Comparison of ENCODE assay signal across 21 cellular contexts in the genomic region with DNA sequence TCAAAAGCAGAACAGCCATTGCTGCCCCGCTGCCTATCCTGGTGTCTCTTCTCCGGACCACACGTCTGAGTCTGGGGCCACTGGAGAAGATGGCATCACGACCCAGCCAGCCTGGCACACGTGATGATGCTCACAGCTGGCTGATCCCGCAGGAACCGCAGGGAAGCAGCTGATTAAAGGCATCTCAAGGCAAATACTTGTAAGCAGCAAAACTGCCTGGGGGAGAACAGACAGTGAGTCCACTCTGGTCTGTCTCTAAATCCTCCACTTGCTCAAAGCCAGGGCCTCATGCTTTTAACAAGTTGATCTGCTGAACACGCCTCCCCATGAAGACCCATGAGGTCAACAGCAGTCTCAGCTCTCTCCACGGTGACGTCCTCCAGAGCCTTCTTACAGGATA.
A peak's percentile ranks its signal among the peaks of the same experiment; 100 is the strongest.
DNase-seq lines count a peak whose midpoint lies in the region; ATAC-seq and TF ChIP-seq lines count a peak whose summit lies in the region.
"Had no signal": no experiment of that assay in that cellular context is flagged by ENCODE, and none has a peak within 500 bp of the region (broad histone marks: within the 10 kb centered on the region; RNA-seq: fewer than 3 reads in every experiment).

No MANE protein-coding gene starts in this region.

- no peak overlapping the region for H3K14ac ChIP-seq in neuronal stem cell (ENCODE audit: low read length)

- peaks cover under 1 to 58% (median 5%) of the 10 kb centered on the region in 3 experiments for H3K27me3 ChIP-seq in neuronal stem cell (ENCODE audit: control insufficient read depth in 3 of 3, insufficient read depth in 3 of 3, low read depth in 1 of 3, low read length in 3 of 3)

- H3K4ac ChIP-seq in neuronal stem cell (ENCODE audit: low read length), result no peak overlapping the region

- H3K27me3 Mint-ChIP-seq in central memory CD8-positive, alpha-beta T cell, result peaks cover 11% of the 10 kb centered on the region
- peaks cover 98% of the 10 kb centered on the region for H3K27me3 Mint-ChIP-seq in nephron progenitor cell (ENCODE audit: low read depth, poor library complexity)

- H3K4me1 Mint-ChIP-seq in central memory CD8-positive, alpha-beta T cell, result peaks cover 7% of the 10 kb centered on the region
- H3K4me1 Mint-ChIP-seq in nephron progenitor cell, result no peaks in the 10 kb centered on the region

- H3K18ac ChIP-seq in neuronal stem cell (ENCODE audit: low read length), result no peak overlapping the region

- no peak for TF ChIP-seq CTCF in nephron progenitor cell (IDR thresholded peaks at IDR 0.05)

- no peak overlapping the region for H2AFZ ChIP-seq in neuronal stem cell (ENCODE audit: low read length)
- H2AFZ ChIP-seq: PC-9 had no signal

- no peak overlapping the region for H2BK15ac ChIP-seq in neuronal stem cell (ENCODE audit: low read length)

- H3K27ac ChIP-seq in neuronal stem cell (replicated peaks; ENCODE audit: low read length), result no peak overlapping the region
- H3K27ac ChIP-seq: PC-9 had no signal

- H4K91ac ChIP-seq in neuronal stem cell (ENCODE audit: low read depth, low read length, poor library complexity), result no peak overlapping the region

- H3K79me1 ChIP-seq in neuronal stem cell (ENCODE audit: low read depth, low read length), result no peaks in the 10 kb centered on the region

- no peak overlapping the region for H4K8ac ChIP-seq in neuronal stem cell (ENCODE audit: low read depth, low read length)

- H2BK120ac ChIP-seq in neuronal stem cell (ENCODE audit: low read depth, low read length), result no peak overlapping the region

- H3K27ac Mint-ChIP-seq in central memory CD8-positive, alpha-beta T cell (ENCODE audit: low read depth), result peak overlapping the region; percentile 43
- H3K27ac Mint-ChIP-seq in nephron progenitor cell, result no peak overlapping the region
- H3K27ac Mint-ChIP-seq: CD14-positive monocyte; CD8-positive, alpha-beta memory T cell had no signal

- H2BK5ac ChIP-seq in neuronal stem cell (ENCODE audit: low read length), result peak overlapping the region; percentile 72

- H3K9me3 Mint-ChIP-seq in central memory CD8-positive, alpha-beta T cell, result no peaks in the 10 kb centered on the region
- H3K9me3 Mint-ChIP-seq in nephron progenitor cell, result no peaks in the 10 kb centered on the region
- H3K9me3 Mint-ChIP-seq: CD8-positive, alpha-beta memory T cell had no signal

- no peaks in the 10 kb centered on the region for H3K9me3 ChIP-seq in neuronal stem cell (replicated peaks in 1 of 2; ENCODE audit: control insufficient read depth in 2 of 2, insufficient read depth in 1 of 2, low read depth in 1 of 2, low read length in 2 of 2)
- H3K9me3 ChIP-seq: BE2C, MG63 had no signal

- H3K23ac ChIP-seq in neuronal stem cell (ENCODE audit: low read depth, low read length, poor library complexity), result no peak overlapping the region

- peaks cover 5% of the 10 kb centered on the region for H3K36me3 Mint-ChIP-seq in central memory CD8-positive, alpha-beta T cell (ENCODE audit: insufficient read depth)
- no peaks in the 10 kb centered on the region for H3K36me3 Mint-ChIP-seq in nephron progenitor cell (ENCODE audit: low read depth)
- H3K36me3 Mint-ChIP-seq: CD14-positive monocyte; CD8-positive, alpha-beta memory T cell had no signal

- H3K4me3 ChIP-seq in neuronal stem cell (ENCODE audit: low read length in 2 of 2), result no peak overlapping the region
- H3K4me3 ChIP-seq: MG63, PC-9 had no signal

- H3K4me2 ChIP-seq in neuronal stem cell (ENCODE audit: insufficient read depth, low read length, poor library complexity, severe bottlenecking), result no peak overlapping the region
- H3K4me2 ChIP-seq: PC-9 had no signal

- H3K9ac ChIP-seq in neuronal stem cell (ENCODE audit: low read depth, low read length, poor library complexity), result no peak overlapping the region

- no peaks in the 10 kb centered on the region for H3K36me3 ChIP-seq in neuronal stem cell (replicated peaks in 1 of 2; ENCODE audit: control insufficient read depth in 2 of 2, insufficient read depth in 2 of 2, low read length in 2 of 2)
- H3K36me3 ChIP-seq: BE2C, MG63 had no signal

- H2BK12ac ChIP-seq in neuronal stem cell (ENCODE audit: low read length), result no peak overlapping the region

- ATAC-seq in central memory CD8-positive, alpha-beta T cell (replicated peaks; ENCODE audit: extremely low read depth, poor library complexity, severe bottlenecking), result no peak
- ATAC-seq: HCT116 had no signal

- H2AK5ac ChIP-seq in neuronal stem cell (ENCODE audit: low read depth, low read length), result no peak overlapping the region

- WGBS in neuronal stem cell (ENCODE audit: extremely low coverage in 2 of 2, insufficient read length in 2 of 2, insufficient replicate concordance in 1 of 2), 2 donors, result no CpG with 5 or more reads among the region's 10 CpGs

- DNase-seq in RPMI7951 (ENCODE audit: low read depth), result peak; percentile 7
- DNase-seq in central memory CD8-positive, alpha-beta T cell (ENCODE audit: low spot score in 2 of 2), result no peak
- DNase-seq in neuronal stem cell (ENCODE audit: low spot score), result no peak
- DNase-seq in NCI-H2196 (lab: John Stamatoyannopoulos, UW; ENCODE audit: unreplicated experiment), result no peak
- DNase-seq in nephron progenitor cell, result no peak
- DNase-seq in middle frontal gyrus (ENCODE audit: extremely low spot score, low spot score), result no peak
- DNase-seq in EL, result no peak
- DNase-seq: BE2C; CD8-positive, alpha-beta memory T cell; DMS 273 treated with DMSO at 0.1 percent for 48 hours; DMS79; KBM-7; MG63; NCI-H2029; NCI-H2227 treated with DMSO at 0.1 percent for 48 hours; NCI-H526 treated with DMSO at 0.1 percent for 48 hours; PC-9; Right ventricle myocardium superior; RPMI8226 had no signal

- H3K4me1 ChIP-seq in neuronal stem cell (ENCODE audit: control insufficient read depth in 2 of 2, insufficient read depth in 1 of 2, low read depth in 1 of 2, low read length in 2 of 2), result no peaks in the 10 kb centered on the region
- H3K4me1 ChIP-seq: BE2C had no signal

- H3K4me3 Mint-ChIP-seq in central memory CD8-positive, alpha-beta T cell, result no peak overlapping the region
- no peak overlapping the region for H3K4me3 Mint-ChIP-seq in nephron progenitor cell
- H3K4me3 Mint-ChIP-seq: CD8-positive, alpha-beta memory T cell had no signal
